In the genomic region with DNA sequence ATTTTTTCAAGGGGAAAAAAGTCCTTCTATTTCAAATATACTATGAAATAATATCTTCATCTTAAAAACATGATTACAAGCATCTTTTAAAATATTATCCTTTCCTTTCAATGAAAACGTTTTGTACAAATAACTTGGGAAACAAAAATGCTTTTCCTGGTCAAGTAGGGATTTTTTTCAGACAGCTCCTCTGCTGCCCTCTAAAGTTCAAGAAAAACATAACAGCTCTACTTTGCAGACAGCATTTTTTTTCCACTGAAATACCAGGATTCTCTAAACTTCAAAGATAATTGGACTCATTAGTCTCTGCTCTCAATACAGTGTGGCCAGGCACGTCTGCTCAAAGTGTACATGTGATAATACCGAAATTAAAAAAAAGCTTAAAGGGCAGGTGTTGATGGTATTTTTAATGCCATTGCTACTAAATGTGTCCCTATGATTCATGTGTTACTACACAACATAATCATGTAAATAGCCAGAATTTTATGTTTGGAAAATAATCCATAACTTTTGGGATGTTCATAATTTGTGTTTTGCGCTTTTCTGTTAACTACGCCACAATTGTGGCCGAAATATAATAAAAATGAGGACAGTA, we compare ENCODE assay signal across 9 cellular contexts.
DNase-seq lines count a peak whose midpoint lies in the region; ATAC-seq, FAIRE-seq and TF ChIP-seq lines count a peak whose summit lies in the region.
"Had no signal": no experiment of that assay in that cellular context is flagged by ENCODE, and none has a peak within 500 bp of the region (broad histone marks: within the 10 kb centered on the region; RNA-seq: fewer than 3 reads in every experiment).

No MANE protein-coding gene starts in this region.

- H3K36me3 Mint-ChIP-seq in immature natural killer cell = no peaks in the 10 kb centered on the region
- H3K36me3 Mint-ChIP-seq in activated T-helper 2 cell treated with anti-CD3 and anti-CD28 coated beads, Interferon-gamma antibody, Interleukin-2, Interleukin-4, amounts not matched to agents 10 μg/mL and 5 μg/mL and 100 μg/mL, durations not matched to agents 14 hours and 24 hours and 36 hours (ENCODE audit: low read depth) = no peaks in the 10 kb centered on the region
- H3K36me3 Mint-ChIP-seq: memory B cell had no signal

- H3K9me3 ChIP-seq in adipocyte (ENCODE audit: control insufficient read depth, low read length) (no peaks in the 10 kb centered on the region), HepG2 (ENCODE audit: low read length) (no peaks in the 10 kb centered on the region; the same call in 1 of the 2 replicates)

- H3K9ac ChIP-seq in adipocyte (ENCODE audit: low read length) = no peak overlapping the region
- no peak overlapping the region for H3K9ac ChIP-seq in HepG2 (ENCODE audit: insufficient read depth, low read depth, low read length)

- H3K36me3 ChIP-seq in adipocyte (ENCODE audit: control insufficient read depth, insufficient read depth, low read length, severe bottlenecking) (no peaks in the 10 kb centered on the region), HepG2 (replicated peaks in 1 of 2; ENCODE audit: control insufficient read depth in 1 of 2, insufficient read depth in 2 of 2, low read length in 2 of 2) (no peaks in the 10 kb centered on the region)

- H4K20me1 ChIP-seq in HepG2 (ENCODE audit: insufficient read depth, low read length) = no peaks in the 10 kb centered on the region

- H3K4me3 Mint-ChIP-seq in immature natural killer cell = no peak overlapping the region
- no peak overlapping the region for H3K4me3 Mint-ChIP-seq in activated T-helper 2 cell treated with anti-CD3 and anti-CD28 coated beads, Interferon-gamma antibody, Interleukin-2, Interleukin-4, amounts not matched to agents 10 μg/mL and 5 μg/mL and 100 μg/mL, durations not matched to agents 14 hours and 24 hours and 36 hours (ENCODE audit: low read depth)
- H3K4me3 Mint-ChIP-seq: memory B cell had no signal

- H3K27me3 ChIP-seq in adipocyte (replicated peaks; ENCODE audit: control insufficient read depth, insufficient read depth, low read length) = peaks cover 4% of the 10 kb centered on the region
- H3K27me3 ChIP-seq in HepG2 (ENCODE audit: control insufficient read depth in 1 of 2, insufficient read depth in 2 of 2, low read length in 2 of 2) = no peaks in the 10 kb centered on the region; a peak in 1 of 5 replicates

- intact Hi-C loops in HepG2 (cut with micrococcal nuclease; ENCODE audit: unreplicated experiment) = loop anchor here (1.0 kb wide), 2 partner anchors 284 to 696 kb away; no protein-coding TSS in a partner anchor
- intact Hi-C loops in activated T-helper 2 cell treated with anti-CD3 and anti-CD28 coated beads, Interferon-gamma antibody, Interleukin-2, Interleukin-4, amounts not matched to agents 10 μg/mL and 5 μg/mL and 100 μg/mL, durations not matched to agents 14 hours and 24 hours and 36 hours (cut with micrococcal nuclease) = no loop called here

- H3K9me3 Mint-ChIP-seq in immature natural killer cell = peaks cover 0 to 6% (median 1%) of the 10 kb centered on the region in 6 donors
- no peaks in the 10 kb centered on the region for H3K9me3 Mint-ChIP-seq in activated T-helper 2 cell treated with anti-CD3 and anti-CD28 coated beads, Interferon-gamma antibody, Interleukin-2, Interleukin-4, amounts not matched to agents 10 μg/mL and 5 μg/mL and 100 μg/mL, durations not matched to agents 14 hours and 24 hours and 36 hours

- H3K27ac Mint-ChIP-seq in immature natural killer cell = no peak overlapping the region
- no peak overlapping the region for H3K27ac Mint-ChIP-seq in activated T-helper 2 cell treated with anti-CD3 and anti-CD28 coated beads, Interferon-gamma antibody, Interleukin-2, Interleukin-4, amounts not matched to agents 10 μg/mL and 5 μg/mL and 100 μg/mL, durations not matched to agents 14 hours and 24 hours and 36 hours
- H3K27ac Mint-ChIP-seq: memory B cell had no signal

- H3K79me2 ChIP-seq in HepG2 (ENCODE audit: insufficient read depth, low read length) = no peaks in the 10 kb centered on the region

- H3K4me1 ChIP-seq in adipocyte (ENCODE audit: control insufficient read depth, insufficient read depth, low read length) (peaks cover 13% of the 10 kb centered on the region), HepG2 (ENCODE audit: insufficient read depth, low read length) (no peaks in the 10 kb centered on the region)

- peak; percentile 52 for TF ChIP-seq CTCF in HepG2 (CRISPR knock-in tag; IDR thresholded peaks at IDR 0.05)

- TF ChIP-seq RAD21 in HepG2 (CRISPR knock-in tag; IDR thresholded peaks at IDR 0.05) = no peak

- H3K27ac ChIP-seq in HepG2 (ENCODE audit: extremely low read length, insufficient read depth, low read length) = no peak overlapping the region

- H3K27me3 Mint-ChIP-seq in immature natural killer cell (ENCODE audit: low read depth in 3 of 3) = peaks cover 0 to 4% (median 2%) of the 10 kb centered on the region in 3 donors
- H3K27me3 Mint-ChIP-seq in activated T-helper 2 cell treated with anti-CD3 and anti-CD28 coated beads, Interferon-gamma antibody, Interleukin-2, Interleukin-4, amounts not matched to agents 10 μg/mL and 5 μg/mL and 100 μg/mL, durations not matched to agents 14 hours and 24 hours and 36 hours (ENCODE audit: low read depth) = no peaks in the 10 kb centered on the region
- H3K27me3 Mint-ChIP-seq: memory B cell had no signal

- no peaks in the 10 kb centered on the region for H3K4me1 Mint-ChIP-seq in immature natural killer cell
- H3K4me1 Mint-ChIP-seq in activated T-helper 2 cell treated with anti-CD3 and anti-CD28 coated beads, Interferon-gamma antibody, Interleukin-2, Interleukin-4, amounts not matched to agents 10 μg/mL and 5 μg/mL and 100 μg/mL, durations not matched to agents 14 hours and 24 hours and 36 hours (ENCODE audit: low read depth) = no peaks in the 10 kb centered on the region
- H3K4me1 Mint-ChIP-seq: memory B cell had no signal

- no peak overlapping the region for H2AFZ ChIP-seq in HepG2 (ENCODE audit: low read length)

- no peak for ATAC-seq in HepG2
- ATAC-seq in GM19023 (IDR thresholded peaks at IDR 0.05; ENCODE audit: unreplicated experiment) = no peak

- in situ Hi-C loops in HepG2 (cut with HindIII; ENCODE audit: extremely low pct_ligation_motif_present, low pct_unique_long_range_greater_than_20kb) = loop anchor here (5.0 kb wide), 1 partner anchor 697 kb away; no protein-coding TSS in a partner anchor

- H3K4me2 ChIP-seq in HepG2 (ENCODE audit: low read depth, low read length) = no peak overlapping the region

- H3K4me3 ChIP-seq in adipocyte (ENCODE audit: low read length) (no peak overlapping the region), HepG2 (replicated peaks in 1 of 3; ENCODE audit: insufficient read depth in 1 of 3, low read depth in 2 of 3, low read length in 3 of 3) (no peak overlapping the region)

- no peak for TF ChIP-seq POLR2A in HepG2 (IDR thresholded peaks at IDR 0.05; ENCODE audit: insufficient read depth in 1 of 2, low read depth in 2 of 2, low read length in 2 of 2)

- FAIRE-seq in HepG2 (lab: Jason Lieb, UNC) = peak; percentile 26

- WGBS in HepG2 (ENCODE audit: low lambda C conversion rate) = under 1% methylated on average over 6 of the region's 6 CpGs

- POLR2A ChIA-PET in HepG2 (lab: Yijun Ruan, JAX) = no interaction called here

- peak; percentile 18 for DNase-seq in COR-L47 (lab: John Stamatoyannopoulos, UW)
- peak; percentile 6 for DNase-seq in HuH-7 (ENCODE audit: low spot score)
- DNase-seq in adipocyte (ENCODE audit: low read depth) = peak; percentile 55
- DNase-seq in HepG2 (ENCODE audit: low spot score) = peak; percentile 11
- no peak for DNase-seq in immature natural killer cell
- DNase-seq in effector CD8-positive, alpha-beta T cell (lab: John Stamatoyannopoulos, UW) = no peak
- no peak for DNase-seq in activated T-helper 2 cell treated with anti-CD3 and anti-CD28 coated beads, Interferon-gamma antibody, Interleukin-2, Interleukin-4, amounts not matched to agents 10 μg/mL and 5 μg/mL and 100 μg/mL, durations not matched to agents 14 hours and 24 hours and 36 hours (ENCODE audit: low spot score)

- CTCF ChIA-PET in HepG2 (lab: Yijun Ruan, JAX; ENCODE audit: low intra/inter-chr PET ratio, low total read pairs) = interaction anchor here (1.8 kb wide), 1 partner anchor 696 kb away, joined by 9 read pairs; no protein-coding TSS in a partner anchor

- BruUV-seq in HepG2 (replicated peaks; lab: Mats Ljungman, UMichigan) = no TSS peak

- no peak for TF ChIP-seq EP300 in HepG2 (IDR thresholded peaks at IDR 0.05; ENCODE audit: low read depth in 2 of 2, low read length in 2 of 2)
- no peak for TF ChIP-seq EP300 in HepG2 (CRISPR knock-in tag; IDR thresholded peaks at IDR 0.05; ENCODE audit: borderline replicate concordance)

TF ChIP-seq in HepG2, 621 proteins besides CTCF, POLR2A, EP300 and RAD21:
- TF ChIP-seq SMC3 (IDR thresholded peaks at IDR 0.05; ENCODE audit: low read length) (peak; percentile 19; the same call in 1 of the 2 replicates), STAG1 (CRISPR knock-in tag; IDR thresholded peaks at IDR 0.05) (peak; percentile 69), ZNF44 (CRISPR knock-in tag; IDR thresholded peaks at IDR 0.05) (no peak)

Comparison
In these comparisons a context has a peak if more than half of its experiments do, and no peak if none do; other contexts are left out.
1. DNase-seq: peak in COR-L47 (single experiment), HuH-7 (single experiment), adipocyte (single experiment) and HepG2 (single experiment); none in immature natural killer cell (0 of 3), effector CD8-positive, alpha-beta T cell (single experiment) and activated T-helper 2 cell treated with anti-CD3 and anti-CD28 coated beads, Interferon-gamma antibody, Interleukin-2, Interleukin-4, amounts not matched to agents 10 μg/mL and 5 μg/mL and 100 μg/mL, durations not matched to agents 14 hours and 24 hours and 36 hours (single experiment).